Comparison of ENCODE assay signal across 8 cellular contexts in the genomic region with DNA sequence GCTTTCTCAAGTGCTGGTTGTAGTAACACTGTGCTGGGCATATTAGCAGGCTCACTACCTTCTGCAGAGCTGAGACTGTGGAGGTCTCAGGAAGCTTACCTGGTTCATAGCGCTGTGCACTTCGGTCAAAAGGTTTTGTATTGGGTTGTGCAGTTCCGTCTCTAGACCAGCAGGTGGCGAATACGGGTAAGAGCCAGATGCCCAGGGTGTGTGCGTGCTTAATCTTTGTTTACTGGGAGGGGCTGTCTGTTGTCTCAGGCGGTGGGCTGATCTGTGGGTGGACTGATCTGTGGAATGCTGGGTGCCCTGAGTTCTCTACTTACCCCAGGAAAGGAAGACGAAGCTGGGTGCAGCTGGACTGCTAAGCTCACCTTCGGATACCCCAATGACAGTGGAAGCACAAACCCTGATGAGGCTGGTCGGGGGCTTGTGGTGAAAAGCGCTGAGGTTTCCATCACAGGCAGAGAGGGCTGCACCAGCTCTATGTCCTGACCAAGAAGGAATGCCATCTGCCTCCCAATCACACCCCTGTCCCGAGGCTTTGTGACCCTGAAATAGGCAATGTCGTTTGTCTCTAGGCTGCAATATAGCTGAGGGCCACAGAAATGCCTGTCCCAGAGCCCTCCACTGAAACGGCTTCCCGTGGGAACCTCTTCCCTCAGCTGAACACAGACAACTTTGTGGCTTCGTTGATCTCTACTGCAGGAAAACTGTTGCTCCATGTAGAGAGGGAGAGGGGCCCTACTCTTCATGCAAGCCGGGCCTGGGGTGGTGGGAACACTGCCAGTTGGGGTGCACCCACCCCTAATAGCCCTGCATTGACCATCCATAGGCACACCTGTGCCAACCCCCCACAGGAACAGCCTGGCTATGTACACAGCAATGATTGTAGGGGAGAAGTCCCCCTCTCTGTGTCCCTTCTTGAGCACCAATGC. TPM values are rescaled to one million over a fixed set of nuclear protein-coding genes. Genes with fewer than 3 reads are reported as not detected.
DNase-seq lines count a peak whose midpoint lies in the region; ATAC-seq and TF ChIP-seq lines count a peak whose summit lies in the region.

No MANE protein-coding gene starts in this region.

- H3K27ac ChIP-seq in MM.1S (ENCODE audit: low read length), result no peak overlapping the region
- no peak overlapping the region for H3K27ac ChIP-seq in gastroesophageal sphincter
- no peak overlapping the region for H3K27ac ChIP-seq in suprapubic skin

- H3K9me3 ChIP-seq in MM.1S (replicated peaks; ENCODE audit: insufficient read depth, low read length) (no peaks in the 10 kb centered on the region), gastroesophageal sphincter (no peaks in the 10 kb centered on the region), suprapubic skin (no peaks in the 10 kb centered on the region)

- no peaks in the 10 kb centered on the region for H3F3A ChIP-seq in MM.1S (ENCODE audit: insufficient read depth, low read length)

- TF ChIP-seq EP300 in gastroesophageal sphincter (IDR thresholded peaks at IDR 0.05) (no peak), suprapubic skin (IDR thresholded peaks at IDR 0.05) (no peak)

- H3K36me3 ChIP-seq in MM.1S (replicated peaks; ENCODE audit: insufficient read depth, low read length) (no peaks in the 10 kb centered on the region), gastroesophageal sphincter (no peaks in the 10 kb centered on the region), suprapubic skin (no peaks in the 10 kb centered on the region)

- peak overlapping the region; percentile 7 for H2AFZ ChIP-seq in MM.1S (ENCODE audit: low read length)

- DNase-seq in DMS114 treated with DMSO at 0.1 percent for 48 hours (lab: John Stamatoyannopoulos, UW; ENCODE audit: unreplicated experiment) (peak; percentile 82), MM.1S (peak; percentile 74), SHP77 (lab: John Stamatoyannopoulos, UW) (peak; percentile 74 to 83), omental fat pad (ENCODE audit: low spot score) (peak; percentile 35), suprapubic skin (ENCODE audit: low spot score in 2 of 2) (peak; percentile 72 to 80)
- peak; percentile 45 for DNase-seq in activated gamma-delta T cell treated with anti-CD3 and anti-CD28 coated beads, Interleukin-2, amount 50 U/mL, for 16 hours (ENCODE audit: low read depth)

- no peaks in the 10 kb centered on the region for H3K9me2 ChIP-seq in MM.1S (replicated peaks; ENCODE audit: insufficient read depth, low read length)

- peak overlapping the region; percentile 15; the same call in 1 of the 2 replicates for H3K4me2 ChIP-seq in MM.1S (ENCODE audit: low read depth, low read length)

- H3K9ac ChIP-seq in MM.1S (ENCODE audit: low read length), result no peak overlapping the region

- ATAC-seq in GM21576 (IDR thresholded peaks at IDR 0.05; ENCODE audit: unreplicated experiment) (peak; percentile 77), gastroesophageal sphincter (peak; percentile 66), omental fat pad (ENCODE audit: low FRiP score) (peak; percentile 78)

- H4K20me1 ChIP-seq in MM.1S (ENCODE audit: insufficient read depth, low read length), result no peaks in the 10 kb centered on the region

- TF ChIP-seq CTCF in MM.1S (IDR thresholded peaks at IDR 0.05; ENCODE audit: low read length), result peak; percentile 92
- TF ChIP-seq CTCF in gastroesophageal sphincter (IDR thresholded peaks at IDR 0.05), result peak; percentile 85 to 94 (median 92)
- peak in 2 of 3 donors; percentile 18 to 76 for TF ChIP-seq CTCF in omental fat pad (IDR thresholded peaks at IDR 0.05)
- TF ChIP-seq CTCF in suprapubic skin (IDR thresholded peaks at IDR 0.05), result peak; percentile 85 to 90

- no peaks in the 10 kb centered on the region for H3K79me2 ChIP-seq in MM.1S (ENCODE audit: low read length)

- no peak for TF ChIP-seq POLR2A in gastroesophageal sphincter (IDR thresholded peaks at IDR 0.05)
- no peak for TF ChIP-seq POLR2A in suprapubic skin (IDR thresholded peaks at IDR 0.05)

- H3K4me1 ChIP-seq in MM.1S (ENCODE audit: low read length) (no peaks in the 10 kb centered on the region), gastroesophageal sphincter (peaks cover 0 to 10% (median 0%) of the 10 kb centered on the region in 3 donors), suprapubic skin (peaks cover 10% of the 10 kb centered on the region)

- 42% methylated on average over 10 of the region's 17 CpGs; no CpG with 5 or more reads in 1 of the 2 donors for WGBS in gastroesophageal sphincter (ENCODE audit: low coverage in 1 of 2), 2 donors
- WGBS in suprapubic skin, result 31% methylated on average over 13 of the region's 17 CpGs

- H3K27me3 ChIP-seq in MM.1S (replicated peaks; ENCODE audit: insufficient read depth, low read length) (no peaks in the 10 kb centered on the region), gastroesophageal sphincter (no peaks in the 10 kb centered on the region), suprapubic skin (no peaks in the 10 kb centered on the region)

- H3K4me3 ChIP-seq in MM.1S (ENCODE audit: low read length) (no peak overlapping the region), gastroesophageal sphincter (peak overlapping the region in 1 of 2 donors; percentile 25), suprapubic skin (no peak overlapping the region)

RNA-seq across cellular contexts. Expression of a gene that starts 45.9 kb away (rescaled TPM):
- total RNA-seq in gastroesophageal sphincter, result 1 to 10 TPM; 3.6 to 9.7 (median 4.6) TPM
- total RNA-seq in omental fat pad, result 10 to 100 TPM in 1 of 4 donors, 1 to 10 TPM in 3; 1.7 to 12.3 (median 5.8) TPM
- 10 to 100 TPM; 11.2 to 40.0 (median 17.7) TPM for total RNA-seq in suprapubic skin
